In genomic region chr15:40163657-40164416, GRCh38 we compare ENCODE assay signal across 16 cellular contexts. TPM values are rescaled to one million over a fixed set of nuclear protein-coding genes. Genes with fewer than 3 reads are reported as not detected.
A peak's percentile ranks its signal among the peaks of the same experiment; 100 is the strongest.
DNase-seq lines count a peak whose midpoint lies in the region; ATAC-seq and TF ChIP-seq lines count a peak whose summit lies in the region.
"Had no signal": no experiment of that assay in that cellular context is flagged by ENCODE, and none has a peak within 500 bp of the region (broad histone marks: within the 10 kb centered on the region; RNA-seq: fewer than 3 reads in every experiment).

No MANE protein-coding gene starts in this region.

- H3K9me3 ChIP-seq in HUES64 (ENCODE audit: insufficient read depth, low read depth, low read length), result no peaks in the 10 kb centered on the region
- H3K9me3 ChIP-seq: lower lobe of right lung, SJCRH30 had no signal

- intact Hi-C loops in activated B cell treated with CpG ODN at 0.5 μM for 24 hours (cut with micrococcal nuclease), result no loop called here

- CTCF ChIA-PET in activated B cell treated with CpG ODN at 0.5 μM for 24 hours (lab: Charles Lee), result no interaction called here

- no peak overlapping the region for H3K9ac ChIP-seq in HUES64 (ENCODE audit: low read depth, low read length)

- H3K9me3 Mint-ChIP-seq in activated B cell treated with CpG ODN at 0.5 μM for 24 hours (no peaks in the 10 kb centered on the region), nephron (no peaks in the 10 kb centered on the region)

- 94% methylated on average over 12 of the region's 12 CpGs for WGBS in HUES64

- H3K4me3 ChIP-seq in GM12864 (ENCODE audit: low read depth, low read length), result peak overlapping the region; percentile 77
- H3K4me3 ChIP-seq in HUES64 (ENCODE audit: low read length), result peak overlapping the region; percentile 71; the same call in 1 of the 2 replicates
- H3K4me3 ChIP-seq: lower lobe of right lung, SJCRH30 had no signal

- H3K27me3 Mint-ChIP-seq in activated B cell treated with CpG ODN at 0.5 μM for 24 hours (no peaks in the 10 kb centered on the region), nephron (ENCODE audit: low read depth) (no peaks in the 10 kb centered on the region)

- DNase-seq in GM12864 (ENCODE audit: low read depth) (no peak), activated B cell treated with CpG ODN at 0.5 μM for 24 hours (no peak), GDM1 (lab: John Stamatoyannopoulos, UW) (no peak), LoVo (ENCODE audit: low spot score) (no peak), glomerular visceral epithelial cell (ENCODE audit: extremely low spot score) (no peak)
- DNase-seq: activated CD8-positive, alpha-beta memory T cell treated with anti-CD3 and anti-CD28 coated beads, Interleukin-2, amount 50 U/mL, for 48 hours; dermis blood vessel endothelial cell; lower lobe of right lung; NCI-H2081; SJCRH30; stimulated activated CD4-positive, alpha-beta T cell treated with anti-CD3 and anti-CD28 coated beads, Interleukin-4, amount 100 ng/mL, for 1 hour had no signal

- H3K27ac Mint-ChIP-seq in activated B cell treated with CpG ODN at 0.5 μM for 24 hours (peak overlapping the region; percentile 2), nephron (no peak overlapping the region)

- H3K4me3 Mint-ChIP-seq in activated B cell treated with CpG ODN at 0.5 μM for 24 hours, result peak overlapping the region; percentile 2
- peak overlapping the region; percentile 33 to 62 (median 59) for H3K4me3 Mint-ChIP-seq in nephron

- peaks cover 30% of the 10 kb centered on the region for H3K4me1 Mint-ChIP-seq in activated B cell treated with CpG ODN at 0.5 μM for 24 hours
- H3K4me1 Mint-ChIP-seq in nephron, result peaks cover 4% of the 10 kb centered on the region

- H3K36me3 ChIP-seq in HUES64 (ENCODE audit: insufficient read depth, low read length), result peaks cover 64% of the 10 kb centered on the region
- H3K36me3 ChIP-seq: lower lobe of right lung had no signal

- TF ChIP-seq CTCF in GM12864 (IDR thresholded peaks at IDR 0.05; ENCODE audit: low read depth, low read length, missing control alignments) (no peak), activated B cell treated with CpG ODN at 0.5 μM for 24 hours (IDR thresholded peaks at IDR 0.05) (no peak), nephron (IDR thresholded peaks at IDR 0.05; ENCODE audit: unreplicated experiment in 3 of 3) (no peak)

- ATAC-seq in activated B cell treated with CpG ODN at 0.5 μM for 24 hours (ENCODE audit: low read depth) (no peak), HG02870 (IDR thresholded peaks at IDR 0.05; ENCODE audit: unreplicated experiment) (no peak)
- ATAC-seq: HCT116, lower lobe of right lung, sciatic nerve had no signal

- H3K4me1 ChIP-seq in HUES64 (ENCODE audit: insufficient read depth, low read length), result peaks cover 10% of the 10 kb centered on the region; the same call in 1 of the 2 replicates

- H3K36me3 Mint-ChIP-seq in activated B cell treated with CpG ODN at 0.5 μM for 24 hours (ENCODE audit: low read depth) (no peaks in the 10 kb centered on the region), nephron (ENCODE audit: low read depth) (peaks cover 25% of the 10 kb centered on the region)

- no peaks in the 10 kb centered on the region for H3K27me3 ChIP-seq in HUES64 (ENCODE audit: insufficient read depth, low read length)
- H3K27me3 ChIP-seq: SJCRH30 had no signal

- POLR2A ChIA-PET in activated B cell treated with CpG ODN at 0.5 μM for 24 hours (lab: Charles Lee), result interaction anchor here (0.8 kb wide), 1 partner anchor 56 kb away, joined by 4 read pairs; no protein-coding TSS in a partner anchor

- H3K27ac ChIP-seq in HUES64 (ENCODE audit: low read depth, low read length), result no peak overlapping the region
- H3K27ac ChIP-seq: lower lobe of right lung, SJCRH30 had no signal

RNA-seq across cellular contexts. Expression of gene BUB1B, which starts 3.0 kb away (rescaled TPM):
- polyA plus RNA-seq in HUES64 (2013, experiment 1 of 2), result 67.4 TPM
- 81.7 TPM for polyA plus RNA-seq in HUES64 (2013, experiment 2 of 2)
- 3.9 and 4.2 TPM in 2 replicates for total RNA-seq in activated B cell treated with CpG ODN at 0.5 μM for 24 hours

RNA-seq across cellular contexts. Expression of gene BMF, which starts 55.2 kb away (rescaled TPM):
- polyA plus RNA-seq in HUES64 (2013, experiment 1 of 2), result 8.2 TPM
- 12.5 TPM for polyA plus RNA-seq in HUES64 (2013, experiment 2 of 2)
- total RNA-seq in activated B cell treated with CpG ODN at 0.5 μM for 24 hours, result 353 and 376 TPM in 2 replicates
